16 cellular contexts compared by ENCODE assay signal in genomic region chr17:64007838-64008282, GRCh38. TPM values are rescaled to one million over a fixed set of nuclear protein-coding genes. Genes with fewer than 3 reads are reported as not detected.
DNase-seq lines count a peak whose midpoint lies in the region; ATAC-seq and TF ChIP-seq lines count a peak whose summit lies in the region.
"Had no signal": no experiment of that assay in that cellular context is flagged by ENCODE, and none has a peak within 500 bp of the region (broad histone marks: within the 10 kb centered on the region; RNA-seq: fewer than 3 reads in every experiment).

No MANE protein-coding gene starts in this region.

- no peak overlapping the region for H2AFZ ChIP-seq in osteoblast (ENCODE audit: low read length)

- no peaks in the 10 kb centered on the region for H4K20me1 ChIP-seq in osteoblast (ENCODE audit: insufficient read depth, low read length)

- H3K4me2 ChIP-seq in osteoblast (ENCODE audit: insufficient read depth, low read length) = no peak overlapping the region

- POLR2A ChIA-PET in T-cell (lab: Charles Lee) = interaction anchor here in 1 of 2 donors (0.6 kb wide), 1 partner anchor 14 kb away, joined by 4 read pairs; no protein-coding TSS in a partner anchor

- H3K27ac ChIP-seq in CD4-positive, CD25-positive, alpha-beta regulatory T cell (ENCODE audit: insufficient read depth, low read length, poor library complexity, severe bottlenecking) = peak overlapping the region; percentile 24
- peak overlapping the region; percentile 89 for H3K27ac ChIP-seq in left ventricle myocardium inferior (replicated peaks)
- H3K27ac ChIP-seq in osteoblast (ENCODE audit: low read depth, low read length) = no peak overlapping the region
- H3K27ac ChIP-seq in ovary = no peak overlapping the region
- H3K27ac ChIP-seq: foreskin keratinocyte, pancreas had no signal

- ATAC-seq in CD4-positive, CD25-positive, alpha-beta regulatory T cell (ENCODE audit: low read depth in 2 of 2) = no peak
- ATAC-seq in T-cell (replicated peaks in 1 of 4) = no peak
- ATAC-seq: foreskin keratinocyte had no signal

- H3K27me3 ChIP-seq in CD4-positive, CD25-positive, alpha-beta regulatory T cell (ENCODE audit: control insufficient read depth, insufficient read depth, low read length) = no peaks in the 10 kb centered on the region
- H3K27me3 ChIP-seq in left ventricle myocardium inferior (ENCODE audit: low read depth) (no peaks in the 10 kb centered on the region), osteoblast (ENCODE audit: insufficient read depth, low read length) (no peaks in the 10 kb centered on the region), ovary (no peaks in the 10 kb centered on the region)
- H3K27me3 ChIP-seq: pancreas had no signal

- H3K27ac Mint-ChIP-seq in CD4-positive, CD25-positive, alpha-beta regulatory T cell = peak overlapping the region; percentile 73 to 88 (median 84)
- peak overlapping the region; percentile 52 to 79 for H3K27ac Mint-ChIP-seq in T-cell
- no peak overlapping the region for H3K27ac Mint-ChIP-seq in chondrocyte (ENCODE audit: unreplicated experiment)

- H3K36me3 Mint-ChIP-seq in CD4-positive, CD25-positive, alpha-beta regulatory T cell = peaks cover 31% of the 10 kb centered on the region
- H3K36me3 Mint-ChIP-seq in T-cell (peaks cover 53% of the 10 kb centered on the region), chondrocyte (ENCODE audit: low read depth) (no peaks in the 10 kb centered on the region)

- DNase-seq in CD4-positive, CD25-positive, alpha-beta regulatory T cell = no peak
- DNase-seq in T-cell = no peak
- DNase-seq in left ventricle myocardium inferior = no peak
- DNase-seq in osteoblast (ENCODE audit: insufficient read length, low spot score, missing footprints) = peak; percentile 73
- no peak for DNase-seq in stimulated activated naive CD4-positive, alpha-beta T cell (lab: John Stamatoyannopoulos, UW)
- no peak for DNase-seq in chondrocyte (ENCODE audit: low spot score)
- no peak for DNase-seq in NCI-H2029 (lab: John Stamatoyannopoulos, UW)
- DNase-seq in ovary = no peak
- DNase-seq: activated CD4-positive, CD25-positive, alpha-beta regulatory T cell; Calu3; foreskin keratinocyte; kidney glomerular epithelial cell; stimulated activated CD4-positive, alpha-beta T cell treated with anti-CD3 and anti-CD28 coated beads, Interleukin-4, amount 100 ng/mL, for 4 hours had no signal

- H3K4me3 ChIP-seq in CD4-positive, CD25-positive, alpha-beta regulatory T cell (ENCODE audit: low read depth, low read length) = no peak overlapping the region
- H3K4me3 ChIP-seq in left ventricle myocardium inferior (no peak overlapping the region), osteoblast (ENCODE audit: insufficient read depth, low read length) (no peak overlapping the region), ovary (no peak overlapping the region)
- H3K4me3 ChIP-seq: pancreas had no signal

- no peaks in the 10 kb centered on the region for H3K9me3 Mint-ChIP-seq in CD4-positive, CD25-positive, alpha-beta regulatory T cell
- H3K9me3 Mint-ChIP-seq in T-cell (no peaks in the 10 kb centered on the region), chondrocyte (ENCODE audit: low read depth) (no peaks in the 10 kb centered on the region)

- CTCF ChIA-PET in T-cell (lab: Charles Lee) = no interaction called here

- intact Hi-C loops in left ventricle myocardium inferior (cut with micrococcal nuclease) (no loop called here), ovary (cut with DNase I) (no loop called here)

- H3K4me1 Mint-ChIP-seq in CD4-positive, CD25-positive, alpha-beta regulatory T cell = peaks cover 22 to 75% (median 36%) of the 10 kb centered on the region in 4 donors
- H3K4me1 Mint-ChIP-seq in T-cell (peaks cover 61 to 77% (median 71%) of the 10 kb centered on the region in 3 donors), chondrocyte (ENCODE audit: low read depth) (peaks cover 9% of the 10 kb centered on the region)

- no peaks in the 10 kb centered on the region for H3K9me3 ChIP-seq in CD4-positive, CD25-positive, alpha-beta regulatory T cell (ENCODE audit: control insufficient read depth in 2 of 2, low read length in 2 of 2)
- H3K9me3 ChIP-seq in left ventricle myocardium inferior (replicated peaks) (no peaks in the 10 kb centered on the region), osteoblast (ENCODE audit: low read depth, low read length) (no peaks in the 10 kb centered on the region), ovary (no peaks in the 10 kb centered on the region)
- H3K9me3 ChIP-seq: pancreas had no signal

- no peak for TF ChIP-seq EP300 in ovary (IDR thresholded peaks at IDR 0.05)

- no peak for TF ChIP-seq CTCF in left ventricle myocardium inferior (IDR thresholded peaks at IDR 0.05; ENCODE audit: borderline replicate concordance)
- no peak for TF ChIP-seq CTCF in osteoblast (IDR thresholded peaks at IDR 0.05; ENCODE audit: extremely low read depth, low read depth, low read length)
- no peak for TF ChIP-seq CTCF in chondrocyte (IDR thresholded peaks at IDR 0.05)
- TF ChIP-seq CTCF in ovary (IDR thresholded peaks at IDR 0.05) = no peak

- H3K4me1 ChIP-seq in CD4-positive, CD25-positive, alpha-beta regulatory T cell (ENCODE audit: control insufficient read depth, insufficient read depth, low read length, poor library complexity, severe bottlenecking) = peaks cover 61% of the 10 kb centered on the region
- H3K4me1 ChIP-seq in left ventricle myocardium inferior (peaks cover 55% of the 10 kb centered on the region), osteoblast (ENCODE audit: insufficient read depth, low read length) (peaks cover 24% of the 10 kb centered on the region), ovary (ENCODE audit: insufficient read depth) (no peaks in the 10 kb centered on the region)
- H3K4me1 ChIP-seq: foreskin keratinocyte, pancreas had no signal

- H3K79me2 ChIP-seq in osteoblast (ENCODE audit: insufficient read depth, low read length) = no peaks in the 10 kb centered on the region

- H3K4me3 Mint-ChIP-seq in CD4-positive, CD25-positive, alpha-beta regulatory T cell = peak overlapping the region in 1 of 4 donors; percentile 52
- peak overlapping the region in 1 of 3 donors; percentile 49 for H3K4me3 Mint-ChIP-seq in T-cell
- H3K4me3 Mint-ChIP-seq in chondrocyte (ENCODE audit: unreplicated experiment) = no peak overlapping the region

- H3K27me3 Mint-ChIP-seq in CD4-positive, CD25-positive, alpha-beta regulatory T cell = no peaks in the 10 kb centered on the region
- no peaks in the 10 kb centered on the region for H3K27me3 Mint-ChIP-seq in T-cell
- H3K27me3 Mint-ChIP-seq in chondrocyte (ENCODE audit: low read depth) = peaks cover 5% of the 10 kb centered on the region

- 63 to 78% (median 75%) methylated on average over 5 of the region's 5 CpGs for WGBS in ovary, 3 donors

- peaks cover 63% of the 10 kb centered on the region for H3K36me3 ChIP-seq in CD4-positive, CD25-positive, alpha-beta regulatory T cell (ENCODE audit: control insufficient read depth, insufficient read depth, low read length)
- H3K36me3 ChIP-seq in left ventricle myocardium inferior (no peaks in the 10 kb centered on the region), osteoblast (ENCODE audit: insufficient read depth, low read length) (no peaks in the 10 kb centered on the region), ovary (no peaks in the 10 kb centered on the region)
- H3K36me3 ChIP-seq: pancreas had no signal

- TF ChIP-seq POLR2A in ovary (IDR thresholded peaks at IDR 0.05) = no peak

RNA-seq across cellular contexts. Expression of gene PRR29, which starts 9.7 kb away (rescaled TPM):
- total RNA-seq in CD4-positive, CD25-positive, alpha-beta regulatory T cell = 0.52 TPM
- polyA plus RNA-seq in CD4-positive, CD25-positive, alpha-beta regulatory T cell = 1 to 10 TPM; 3.9 to 6.9 (median 6.2) TPM
- 1 to 10 TPM in 3 of 5 donors, under 1 TPM in 2; 0.50 to 1.9 (median 1.1) TPM for total RNA-seq in T-cell
- not detected for total RNA-seq in left ventricle myocardium inferior
- 0.36 and 0.88 TPM in 2 replicates for total RNA-seq in osteoblast
- total RNA-seq in chondrocyte = 0.28 to 0.35 TPM in 2 of 3 replicates, not detected in the other
- total RNA-seq in ovary = 10 to 100 TPM in 1 of 7 donors, 1 to 10 TPM in 4, under 1 TPM in 1, not detected in 1; 0.20 to 58.5 (median 2.1) TPM
- under 1 TPM; 0.05 to 0.45 TPM for polyA plus RNA-seq in ovary
- total RNA-seq: foreskin keratinocyte, LHCN-M2, SK-MEL-5 had no signal

RNA-seq across cellular contexts. Expression of gene ICAM2, which starts 12.6 kb away (rescaled TPM):
- total RNA-seq in CD4-positive, CD25-positive, alpha-beta regulatory T cell = 106 TPM
- polyA plus RNA-seq in CD4-positive, CD25-positive, alpha-beta regulatory T cell = 100 to 1,000 TPM; 465 to 625 (median 548) TPM
- total RNA-seq in T-cell (100 to 1,000 TPM in 3 of 5 donors, 10 to 100 TPM in 2; 69.6 to 132 (median 116) TPM), left ventricle myocardium inferior (28.2 TPM), osteoblast (6.5 and 8.5 TPM in 2 replicates), chondrocyte (not detected in 3 replicates), ovary (10 to 100 TPM in 5 of 7 donors, 1 to 10 TPM in 2; 6.8 to 29.0 (median 17.4) TPM)
- 10 to 100 TPM; 25.1 to 34.2 TPM for polyA plus RNA-seq in ovary

RNA-seq across cellular contexts. Expression of gene SCN4A, which starts 35.1 kb away (rescaled TPM):
- total RNA-seq in CD4-positive, CD25-positive, alpha-beta regulatory T cell = not detected
- polyA plus RNA-seq in CD4-positive, CD25-positive, alpha-beta regulatory T cell = not detected
- total RNA-seq in T-cell = under 1 TPM in 3 of 5 donors, not detected in 2; 0.13 to 0.18 (median 0.13) TPM
- total RNA-seq in left ventricle myocardium inferior = 1.2 TPM
- under 0.01 TPM in 1 of 2 replicates, not detected in the other for total RNA-seq in osteoblast
- total RNA-seq in chondrocyte = not detected in 3 replicates
- total RNA-seq in ovary = 1 to 10 TPM in 1 of 7 donors, under 1 TPM in 5, not detected in 1; 0.27 to 2.5 (median 0.60) TPM
- polyA plus RNA-seq in ovary = under 1 TPM; 0.67 to 0.75 TPM
- total RNA-seq: Calu3, foreskin keratinocyte, SK-MEL-5 had no signal
- polyA plus RNA-seq: foreskin keratinocyte had no signal

Comparison
In these comparisons a context has a peak if more than half of its experiments do, and no peak if none do; other contexts are left out.
1. H3K27ac ChIP-seq: peak in CD4-positive, CD25-positive, alpha-beta regulatory T cell (single experiment) and left ventricle myocardium inferior (single experiment); none in osteoblast (single experiment) and ovary (0 of 2).